ENCODE assay signal across 17 cellular contexts in the genomic region with DNA sequence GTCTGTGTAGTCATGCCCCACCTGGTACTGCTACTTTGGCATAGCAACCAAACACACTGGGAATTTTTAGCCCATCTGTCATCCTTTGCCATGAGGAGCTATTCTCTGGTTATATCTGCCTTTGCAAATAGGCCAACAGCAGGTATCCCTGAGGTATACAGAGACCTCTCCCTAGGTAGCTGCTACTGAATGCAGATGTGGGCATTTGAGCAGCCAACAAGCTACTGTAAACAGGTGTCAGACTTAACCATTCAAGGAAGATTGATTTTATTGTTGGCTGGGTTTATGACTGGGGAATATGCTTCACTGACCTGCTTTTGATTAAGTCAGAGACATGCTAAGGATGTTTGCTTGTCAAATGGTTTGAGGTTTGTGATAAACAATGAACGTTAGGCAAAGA.
"Had no signal": no experiment of that assay in that cellular context is flagged by ENCODE, and none has a peak within 500 bp of the region (broad histone marks: within the 10 kb centered on the region; RNA-seq: fewer than 3 reads in every experiment).

No MANE protein-coding gene starts in this region.

- ATAC-seq: activated CD8-positive, alpha-beta T cell treated with anti-CD3 and anti-CD28 coated beads for 36 hours; activated naive CD8-positive, alpha-beta T cell treated with anti-CD3 and anti-CD28 coated beads, Interleukin-2, amount 50 U/mL, for 24 hours; foreskin keratinocyte; left lobe of liver; natural killer cell treated with Interleukin-12 subunit alpha and Interleukin-12 subunit beta and Interleukin-15 and Interleukin-18, amount 100 ng/mL, for 72 hours had no signal

- DNase-seq: activated CD4-positive, alpha-beta T cell treated with anti-CD3 and anti-CD28 coated beads, Interleukin-2, amount 10 ng/mL, durations not matched to agents 24 days and 14 days; activated CD8-positive, alpha-beta T cell treated with anti-CD3 and anti-CD28 coated beads for 36 hours; activated naive CD4-positive, alpha-beta T cell treated with Interleukin-2 at 50 U/mL for 16 hours; activated naive CD8-positive, alpha-beta T cell treated with anti-CD3 and anti-CD28 coated beads, Interleukin-2, amount 50 U/mL, for 24 hours; activated T-cell treated with anti-CD3 and anti-CD28 coated beads, Interleukin-2, amount 50 U/mL, for 1 hour; anterior cingulate cortex; colonic mucosa; foreskin keratinocyte; spleen; stimulated activated naive CD4-positive, alpha-beta T cell treated with Interleukin-2 at 50 U/mL for 16 hours; T1000; thyroid gland had no signal

- H3K27ac Mint-ChIP-seq: activated CD4-positive, alpha-beta T cell treated with anti-CD3 and anti-CD28 coated beads, Interleukin-2, amount 10 ng/mL, durations not matched to agents 24 days and 14 days; activated CD8-positive, alpha-beta T cell treated with anti-CD3 and anti-CD28 coated beads for 36 hours; activated naive CD8-positive, alpha-beta T cell treated with anti-CD3 and anti-CD28 coated beads, Interleukin-2, amount 50 U/mL, for 24 hours; activated T-helper 2 cell treated with anti-CD3 and anti-CD28 coated beads, Interferon-gamma antibody, Interleukin-2, Interleukin-4, amounts not matched to agents 10 μg/mL and 5 μg/mL and 100 μg/mL, durations not matched to agents 14 hours and 24 hours and 36 hours; mesothelial cell of epicardium; natural killer cell treated with Interleukin-12 subunit alpha and Interleukin-12 subunit beta and Interleukin-15 and Interleukin-18, amount 100 ng/mL, for 72 hours had no signal

- H3K27me3 Mint-ChIP-seq: activated CD4-positive, alpha-beta T cell treated with anti-CD3 and anti-CD28 coated beads, Interleukin-2, amount 10 ng/mL, durations not matched to agents 24 days and 14 days; brain had no signal

- H3K4me3 Mint-ChIP-seq: activated CD4-positive, alpha-beta T cell treated with anti-CD3 and anti-CD28 coated beads, Interleukin-2, amount 10 ng/mL, durations not matched to agents 24 days and 14 days; activated CD8-positive, alpha-beta T cell treated with anti-CD3 and anti-CD28 coated beads for 36 hours; activated naive CD8-positive, alpha-beta T cell treated with anti-CD3 and anti-CD28 coated beads, Interleukin-2, amount 50 U/mL, for 24 hours; brain; mesothelial cell of epicardium; natural killer cell treated with Interleukin-12 subunit alpha and Interleukin-12 subunit beta and Interleukin-15 and Interleukin-18, amount 100 ng/mL, for 72 hours had no signal

- H3K4me1 Mint-ChIP-seq: activated CD4-positive, alpha-beta T cell treated with anti-CD3 and anti-CD28 coated beads, Interleukin-2, amount 10 ng/mL, durations not matched to agents 24 days and 14 days; activated naive CD8-positive, alpha-beta T cell treated with anti-CD3 and anti-CD28 coated beads, Interleukin-2, amount 50 U/mL, for 24 hours; brain; mesothelial cell of epicardium had no signal

- H3K36me3 Mint-ChIP-seq: brain; mesothelial cell of epicardium; natural killer cell treated with Interleukin-12 subunit alpha and Interleukin-12 subunit beta and Interleukin-15 and Interleukin-18, amount 100 ng/mL, for 72 hours had no signal

- H3K9me3 Mint-ChIP-seq: activated CD4-positive, alpha-beta T cell treated with anti-CD3 and anti-CD28 coated beads, Interleukin-2, amount 10 ng/mL, durations not matched to agents 24 days and 14 days; activated CD8-positive, alpha-beta T cell treated with anti-CD3 and anti-CD28 coated beads for 36 hours; activated naive CD8-positive, alpha-beta T cell treated with anti-CD3 and anti-CD28 coated beads, Interleukin-2, amount 50 U/mL, for 24 hours; activated T-helper 2 cell treated with anti-CD3 and anti-CD28 coated beads, Interferon-gamma antibody, Interleukin-2, Interleukin-4, amounts not matched to agents 10 μg/mL and 5 μg/mL and 100 μg/mL, durations not matched to agents 14 hours and 24 hours and 36 hours; natural killer cell treated with Interleukin-12 subunit alpha and Interleukin-12 subunit beta and Interleukin-15 and Interleukin-18, amount 100 ng/mL, for 72 hours had no signal
